ENCODE assay signal across 12 cellular contexts in genomic region chr16:74451951-74452758, GRCh38. TPM values are rescaled to one million over a fixed set of nuclear protein-coding genes. Genes with fewer than 3 reads are reported as not detected.
DNase-seq lines count a peak whose midpoint lies in the region; ATAC-seq lines count a peak whose summit lies in the region.
"Had no signal": no experiment of that assay in that cellular context is flagged by ENCODE, and none has a peak within 500 bp of the region (broad histone marks: within the 10 kb centered on the region; RNA-seq: fewer than 3 reads in every experiment).

No MANE protein-coding gene starts in this region.

- H2BK12ac ChIP-seq in trophoblast cell (ENCODE audit: low read length): no peak overlapping the region

- no peaks in the 10 kb centered on the region for H3K9me3 Mint-ChIP-seq in activated naive CD4-positive, alpha-beta T cell treated with anti-CD3 and anti-CD28 coated beads, Interleukin-2, amount 10 ng/mL, durations not matched to agents 7 days and 5 days
- H3K9me3 Mint-ChIP-seq: activated naive CD4-positive, alpha-beta T cell treated with anti-CD3 and anti-CD28 coated beads for 36 hours had no signal

- no peaks in the 10 kb centered on the region for H3K79me2 ChIP-seq in trophoblast cell (ENCODE audit: control insufficient read depth, insufficient read depth, low read length, poor library complexity)

- H4K8ac ChIP-seq in trophoblast cell (ENCODE audit: low read depth, low read length): no peak overlapping the region

- peaks cover 21 to 23% of the 10 kb centered on the region in 2 experiments for H3K4me1 ChIP-seq in trophoblast cell (ENCODE audit: control insufficient read depth in 1 of 2, insufficient read depth in 2 of 2, low read length in 2 of 2)

- H2AK5ac ChIP-seq in trophoblast cell (ENCODE audit: low read length): no peak overlapping the region

- no peak overlapping the region for H3K4ac ChIP-seq in trophoblast cell (ENCODE audit: low read depth, low read length)

- no peak overlapping the region for H2BK5ac ChIP-seq in trophoblast cell (ENCODE audit: low read depth, low read length, poor library complexity)

- WGBS in trophoblast cell (ENCODE audit: extremely low coverage, insufficient coverage, insufficient read length): no CpG with 5 or more reads among the region's 14 CpGs

- H3K4me3 ChIP-seq in trophoblast cell (ENCODE audit: low read depth, low read length): no peak overlapping the region

- no peaks in the 10 kb centered on the region for H3K27me3 Mint-ChIP-seq in activated naive CD4-positive, alpha-beta T cell treated with anti-CD3 and anti-CD28 coated beads, Interleukin-2, amount 10 ng/mL, durations not matched to agents 7 days and 5 days

- no peak overlapping the region for H3K23ac ChIP-seq in trophoblast cell (ENCODE audit: low read length)

- H3K9ac ChIP-seq in trophoblast cell (ENCODE audit: low read length): no peak overlapping the region

- peak; percentile 88 for ATAC-seq in HG02588 (IDR thresholded peaks at IDR 0.05; ENCODE audit: unreplicated experiment)

- H3K18ac ChIP-seq in trophoblast cell (ENCODE audit: low read length): no peak overlapping the region

- peaks cover 5% of the 10 kb centered on the region for H3K79me1 ChIP-seq in trophoblast cell (ENCODE audit: low read length)

- H4K91ac ChIP-seq in trophoblast cell (ENCODE audit: low read depth, low read length): no peak overlapping the region

- H3K27ac Mint-ChIP-seq in activated naive CD4-positive, alpha-beta T cell treated with anti-CD3 and anti-CD28 coated beads, Interleukin-2, amount 10 ng/mL, durations not matched to agents 7 days and 5 days: peak overlapping the region; percentile 69
- H3K27ac Mint-ChIP-seq: activated naive CD4-positive, alpha-beta T cell treated with anti-CD3 and anti-CD28 coated beads for 36 hours had no signal

- H4K12ac ChIP-seq in trophoblast cell (ENCODE audit: low read depth, low read length): no peak overlapping the region

- H3K4me1 Mint-ChIP-seq in activated naive CD4-positive, alpha-beta T cell treated with anti-CD3 and anti-CD28 coated beads, Interleukin-2, amount 10 ng/mL, durations not matched to agents 7 days and 5 days: peaks cover 5% of the 10 kb centered on the region

- H3K36me3 Mint-ChIP-seq in activated naive CD4-positive, alpha-beta T cell treated with anti-CD3 and anti-CD28 coated beads, Interleukin-2, amount 10 ng/mL, durations not matched to agents 7 days and 5 days: peaks cover 55% of the 10 kb centered on the region

- CTCF ChIA-PET in activated naive CD4-positive, alpha-beta T cell treated with anti-CD3 and anti-CD28 coated beads, Interleukin-2, amount 10 ng/mL, durations not matched to agents 7 days and 5 days (lab: Charles Lee): interaction anchor here (0.7 kb wide), 1 partner anchor 11 kb away, joined by 3 read pairs; no protein-coding TSS in a partner anchor

- no peak overlapping the region for H3K4me2 ChIP-seq in trophoblast cell (ENCODE audit: low read length)

- peaks cover 2% of the 10 kb centered on the region for H3K9me3 ChIP-seq in trophoblast cell (ENCODE audit: insufficient read depth, low read depth, low read length)

- no peak overlapping the region for H2BK120ac ChIP-seq in trophoblast cell (ENCODE audit: insufficient read depth, low read length, poor library complexity)

- H2AFZ ChIP-seq in trophoblast cell (ENCODE audit: insufficient read depth, low read length, poor library complexity): no peak overlapping the region

- H3K27me3 ChIP-seq in trophoblast cell (ENCODE audit: insufficient read depth, low read length): no peaks in the 10 kb centered on the region

- H3K14ac ChIP-seq in trophoblast cell (ENCODE audit: low read length): no peak overlapping the region

- H3K36me3 ChIP-seq in trophoblast cell (ENCODE audit: control insufficient read depth in 1 of 2, insufficient read depth in 2 of 2, low read length in 2 of 2): peaks cover 23 to 37% of the 10 kb centered on the region in 2 experiments

- no peak overlapping the region for H3K4me3 Mint-ChIP-seq in activated naive CD4-positive, alpha-beta T cell treated with anti-CD3 and anti-CD28 coated beads, Interleukin-2, amount 10 ng/mL, durations not matched to agents 7 days and 5 days
- H3K4me3 Mint-ChIP-seq: activated naive CD4-positive, alpha-beta T cell treated with anti-CD3 and anti-CD28 coated beads for 36 hours had no signal

- H3K27ac ChIP-seq in trophoblast cell (ENCODE audit: low read depth, low read length): peak overlapping the region; percentile 43

- no peak for DNase-seq in activated naive CD4-positive, alpha-beta T cell treated with anti-CD3 and anti-CD28 coated beads, Interleukin-2, amount 10 ng/mL, durations not matched to agents 7 days and 5 days
- DNase-seq in activated naive CD4-positive, alpha-beta T cell (lab: John Stamatoyannopoulos, UW): no peak
- peak; percentile 43 for DNase-seq in HT1080 (ENCODE audit: low read depth)
- no peak for DNase-seq in trophoblast cell
- DNase-seq in NCI-H2107 treated with DMSO at 0.1 percent for 48 hours (lab: John Stamatoyannopoulos, UW; ENCODE audit: unreplicated experiment): no peak
- DNase-seq in DMS53 treated with DMSO at 0.1 percent for 48 hours (lab: John Stamatoyannopoulos, UW; ENCODE audit: unreplicated experiment): no peak
- no peak for DNase-seq in SIG-M5 (lab: John Stamatoyannopoulos, UW)
- DNase-seq: activated naive CD4-positive, alpha-beta T cell treated with anti-CD3 and anti-CD28 coated beads for 36 hours; NCI-H1092; stimulated activated CD4-positive, alpha-beta T cell treated with anti-CD3 and anti-CD28 coated beads, Interleukin-1b, Interleukin-23, amount 100 ng/mL, for 48 hours had no signal

RNA-seq across cellular contexts. Expression of gene CLEC18B, which starts 30.9 kb away (rescaled TPM):
- not detected in 2 replicates for total RNA-seq in HT1080 (2014; rRNA removed; shearing (Covaris generic))
- not detected in 2 replicates for polyA plus RNA-seq in HT1080 (2015; cell fraction: cytosol; rRNA removed)
- polyA plus RNA-seq in HT1080 (2015; cell fraction: nucleus; rRNA removed): 0.62 TPM in 1 of 2 replicates, not detected in the other
- 0.22 and 0.29 TPM in 2 replicates for polyA plus RNA-seq in trophoblast cell (2013)
- total RNA-seq: activated naive CD4-positive, alpha-beta T cell treated with anti-CD3 and anti-CD28 coated beads for 36 hours; mononuclear cell had no signal
